Comparison of ENCODE assay signal across 8 cellular contexts in genomic region chr14:104688755-104689619, GRCh38. TPM values are rescaled to one million over a fixed set of nuclear protein-coding genes. Genes with fewer than 3 reads are reported as not detected.
DNase-seq lines count a peak whose midpoint lies in the region; ATAC-seq and TF ChIP-seq lines count a peak whose summit lies in the region.

TSS of gene INF2 (plus strand) at chr14:104689618. CDS start at chr14:104701366, 11,748 bp downstream.

- peak within 1 kb of the TSS; percentile 76 for H3K4me3 ChIP-seq in epithelial cell of proximal tubule (ENCODE audit: low read depth, low read length)

- ATAC-seq in GM19463 (IDR thresholded peaks at IDR 0.05; ENCODE audit: unreplicated experiment): peak; percentile 67
- ATAC-seq in stimulated activated naive CD8-positive, alpha-beta T cell treated with anti-CD3 and anti-CD28 coated beads, Interleukin-15, amount 100 ng/mL, for 72 hours: peak; percentile 58
- no peak for ATAC-seq in HG02938 (IDR thresholded peaks at IDR 0.05; ENCODE audit: unreplicated experiment)

- no peak for TF ChIP-seq CTCF in epithelial cell of proximal tubule (conservative IDR thresholded peaks at IDR 0.05; ENCODE audit: low read depth, low read length)

- H3K4me3 Mint-ChIP-seq in stimulated activated naive CD8-positive, alpha-beta T cell treated with anti-CD3 and anti-CD28 coated beads, Interleukin-15, amount 100 ng/mL, for 72 hours: peak within 1 kb of the TSS; percentile 80 to 85

- H3K9me3 Mint-ChIP-seq in stimulated activated naive CD8-positive, alpha-beta T cell treated with anti-CD3 and anti-CD28 coated beads, Interleukin-15, amount 100 ng/mL, for 72 hours: no peaks in the 10 kb centered on the region

- peak within 1 kb of the TSS; percentile 86 to 92 for H3K27ac Mint-ChIP-seq in stimulated activated naive CD8-positive, alpha-beta T cell treated with anti-CD3 and anti-CD28 coated beads, Interleukin-15, amount 100 ng/mL, for 72 hours

- no peaks in the 10 kb centered on the region for H3K27me3 Mint-ChIP-seq in stimulated activated naive CD8-positive, alpha-beta T cell treated with anti-CD3 and anti-CD28 coated beads, Interleukin-15, amount 100 ng/mL, for 72 hours

- DNase-seq in C1 segment of cervical spinal cord (lab: John Stamatoyannopoulos, UW) (peak in 8 of 14 donors; percentile 25 to 76 (median 46)), NCI-H226 (peak; percentile 83), activated T-cell treated with anti-CD3 and anti-CD28 coated beads for 1 hour (ENCODE audit: low read depth) (peak; percentile 42), epithelial cell of proximal tubule (ENCODE audit: low read depth) (no peak), midbrain (lab: John Stamatoyannopoulos, UW) (peak; percentile 61)
- peak; percentile 54 to 67 for DNase-seq in stimulated activated naive CD8-positive, alpha-beta T cell treated with anti-CD3 and anti-CD28 coated beads, Interleukin-15, amount 100 ng/mL, for 72 hours

- H3K4me1 Mint-ChIP-seq in stimulated activated naive CD8-positive, alpha-beta T cell treated with anti-CD3 and anti-CD28 coated beads, Interleukin-15, amount 100 ng/mL, for 72 hours: peaks cover 84% of the 10 kb centered on the region

RNA-seq across cellular contexts. Expression of gene INF2, which starts in this region (rescaled TPM):
- 100 and 130 TPM in 2 replicates for total RNA-seq in epithelial cell of proximal tubule
